ENCODE assay signal across 8 cellular contexts in the genomic region with DNA sequence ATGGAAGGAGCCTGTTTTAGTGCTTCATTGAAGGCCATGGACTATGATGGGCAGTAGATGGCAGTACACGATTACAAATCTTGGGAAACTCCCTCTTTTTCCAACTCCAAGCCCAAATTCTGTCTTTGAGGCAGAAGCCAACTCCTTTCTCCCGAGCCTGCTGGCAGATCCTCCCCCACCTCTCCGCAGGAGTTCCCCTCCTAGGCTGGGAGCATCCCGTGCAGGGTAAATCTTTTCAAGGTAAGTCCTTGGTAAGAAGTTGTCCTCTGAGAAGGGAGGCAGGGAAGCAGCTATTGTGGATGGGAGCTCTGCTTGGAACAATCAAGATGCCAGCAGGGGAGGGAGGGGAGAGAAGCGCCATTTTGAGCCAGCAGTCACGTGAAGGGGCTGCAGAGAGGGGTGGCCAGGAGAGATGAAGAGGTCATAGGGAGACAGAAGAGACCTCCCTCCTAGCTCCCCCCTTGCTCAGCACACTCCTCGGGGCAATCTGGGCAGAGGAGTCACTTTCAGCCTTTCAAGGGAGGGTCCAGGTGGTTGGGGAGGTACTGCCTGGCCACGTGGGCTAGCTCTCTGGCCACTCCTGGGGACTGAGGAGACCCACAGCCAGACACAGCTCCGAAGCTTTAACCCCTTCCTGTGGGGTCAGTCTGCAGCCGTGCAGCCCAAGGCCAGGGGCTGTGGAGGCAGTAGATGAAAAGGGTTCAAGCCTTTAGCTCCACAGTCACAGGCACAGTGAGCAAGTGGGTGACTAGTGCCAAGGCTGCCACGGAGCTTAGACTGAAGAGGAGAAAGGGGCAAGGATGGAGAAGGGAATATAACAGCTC. TPM values are rescaled to one million over a fixed set of nuclear protein-coding genes. Genes with fewer than 3 reads are reported as not detected.
A peak's percentile ranks its signal among the peaks of the same experiment; 100 is the strongest.
DNase-seq lines count a peak whose midpoint lies in the region; ATAC-seq and TF ChIP-seq lines count a peak whose summit lies in the region.

No MANE protein-coding gene starts in this region.

- H3K4me1 ChIP-seq in BE2C (no peaks in the 10 kb centered on the region), heart left ventricle (peaks cover 0 to 29% (median 2%) of the 10 kb centered on the region in 12 donors), parathyroid adenoma (no peaks in the 10 kb centered on the region)

- H3K27me3 ChIP-seq in BE2C (no peaks in the 10 kb centered on the region), heart left ventricle (no peaks in the 10 kb centered on the region), parathyroid adenoma (ENCODE audit: control insufficient read depth, insufficient read depth, low read length) (no peaks in the 10 kb centered on the region)

- no peak overlapping the region for H3K9ac ChIP-seq in parathyroid adenoma

- intact Hi-C loops in heart left ventricle (cut with DNase I): loop anchor here in 9 of 10 donors (2.0 to 10.0 kb wide), 9 partner anchors 168 to 526 kb away; partner anchors contain the start of gene FBXL5 (in 1 of the 9)

- H3K36me3 ChIP-seq in BE2C: peaks cover 8% of the 10 kb centered on the region
- peaks cover 0 to 67% (median 20%) of the 10 kb centered on the region in 9 donors for H3K36me3 ChIP-seq in heart left ventricle
- no peaks in the 10 kb centered on the region for H3K36me3 ChIP-seq in parathyroid adenoma (ENCODE audit: control insufficient read depth, insufficient read depth, low read length)

- H3K4me2 ChIP-seq in parathyroid adenoma (ENCODE audit: low read length): no peak overlapping the region

- peak; percentile 57 to 88 (median 80) for ATAC-seq in heart left ventricle
- no peak for ATAC-seq in HG03442 (IDR thresholded peaks at IDR 0.05; ENCODE audit: unreplicated experiment)
- no peak for ATAC-seq in HG03457 (IDR thresholded peaks at IDR 0.05; ENCODE audit: unreplicated experiment)

- WGBS in heart left ventricle, 4 donors: 33 to 39% (median 38%) methylated on average over 10 to 11 of the region's 11 CpGs

- H3K27ac ChIP-seq in heart left ventricle (peak overlapping the region in 11 of 12 donors; percentile 31 to 84 (median 64)), parathyroid adenoma (no peak overlapping the region)

- TF ChIP-seq CTCF in BE2C (IDR thresholded peaks at IDR 0.05; ENCODE audit: low read depth, low read length) (peak; percentile 83), heart left ventricle (IDR thresholded peaks at IDR 0.05) (peak; percentile 31 to 73 (median 64)), parathyroid adenoma (IDR thresholded peaks at IDR 0.05) (peak; percentile 33)

- H3K4me3 ChIP-seq in BE2C (ENCODE audit: low read depth, low read length) (peak overlapping the region; percentile 74), heart left ventricle (peak overlapping the region in 10 of 12 donors; percentile 26 to 55 (median 41)), parathyroid adenoma (ENCODE audit: low read depth, low read length) (no peak overlapping the region)

- no peaks in the 10 kb centered on the region for H3K79me2 ChIP-seq in parathyroid adenoma

- H2AFZ ChIP-seq in parathyroid adenoma: no peak overlapping the region

- no peak for TF ChIP-seq POLR2A in heart left ventricle (IDR thresholded peaks at IDR 0.05)

- peak; percentile 76 for DNase-seq in BE2C
- DNase-seq in H4 (ENCODE audit: low spot score): peak; percentile 89
- DNase-seq in NCI-H2227 (lab: John Stamatoyannopoulos, UW; ENCODE audit: unreplicated experiment): peak; percentile 85
- DNase-seq in amniotic stem cell (lab: John Stamatoyannopoulos, UW): peak; percentile 87
- DNase-seq in heart left ventricle: peak in 4 of 5 donors; percentile 27 to 41 (median 38)

- H3K9me3 ChIP-seq in BE2C (no peaks in the 10 kb centered on the region), heart left ventricle (no peaks in the 10 kb centered on the region), parathyroid adenoma (ENCODE audit: control insufficient read depth, low read length) (no peaks in the 10 kb centered on the region)

RNA-seq across cellular contexts. Expression of gene CC2D2A, which starts 9.6 kb away (rescaled TPM):
- polyA plus RNA-seq in BE2C (2012; ENCODE audit: insufficient read depth, insufficient read length, low read depth): 11.5 TPM
- total RNA-seq in H4 (2014; rRNA removed; shearing (Covaris generic)): 9.3 and 16.3 TPM in 2 replicates
- 10 to 100 TPM in 3 of 9 donors, 1 to 10 TPM in 6; 3.1 to 14.4 (median 9.0) TPM for total RNA-seq in heart left ventricle
- polyA plus RNA-seq in heart left ventricle: 1 to 10 TPM; 3.4 to 5.6 TPM

RNA-seq across cellular contexts. Expression of gene C1QTNF7, which starts 51.5 kb away (rescaled TPM):
- not detected for polyA plus RNA-seq in BE2C (2012; ENCODE audit: insufficient read depth, insufficient read length, low read depth)
- total RNA-seq in H4 (2014; rRNA removed; shearing (Covaris generic)): not detected in 2 replicates
- total RNA-seq in heart left ventricle: 1 to 10 TPM in 5 of 9 donors, under 1 TPM in 4; 0.35 to 4.3 (median 1.7) TPM
- polyA plus RNA-seq in heart left ventricle: under 1 TPM; 0.21 to 0.84 TPM

Comparison
In these comparisons a context has a peak if more than half of its experiments do, and no peak if none do; other contexts are left out.
1. DNase-seq: peak in every context shown above with its lines; median percentile 89 in H4; 87 in amniotic stem cell; 85 in NCI-H2227; 76 in BE2C; 38 in heart left ventricle.
2. CTCF ChIP-seq: peak in every context shown above with its lines; median percentile 83 in BE2C; 64 in heart left ventricle; 33 in parathyroid adenoma.
3. ATAC-seq: peak in heart left ventricle (4 of 4); none in HG03442 (single experiment) and HG03457 (single experiment).